Comparison of ENCODE assay signal across 1 cellular context in genomic region chr11:2130881-2131352, GRCh38.
TF ChIP-seq lines count a peak whose summit lies in the region.

No MANE protein-coding gene starts in this region.

TF ChIP-seq in HepG2, 621 proteins besides CTCF, POLR2A, EP300 and RAD21 (continued from another document and continues in another):
- TF ChIP-seq ZBTB37 (CRISPR knock-in tag; IDR thresholded peaks at IDR 0.05): no peak
- 0 out of 2 replicates have a peak, but pooled peaks have one; percentile 16 for TF ChIP-seq WIZ (CRISPR knock-in tag; IDR thresholded peaks at IDR 0.05)
- 0 out of 2 replicates have a peak, but pooled peaks have one; percentile 19 for TF ChIP-seq KDM2A (CRISPR knock-in tag; IDR thresholded peaks at IDR 0.05; ENCODE audit: borderline replicate concordance, low read depth)
- no peak for TF ChIP-seq PHF5A (CRISPR knock-in tag; IDR thresholded peaks at IDR 0.05; ENCODE audit: low read depth, unreplicated experiment)
- TF ChIP-seq ZNF615 (CRISPR knock-in tag; IDR thresholded peaks at IDR 0.05; ENCODE audit: borderline replicate concordance): no peak
- no peak for TF ChIP-seq DMAP1 (CRISPR knock-in tag; IDR thresholded peaks at IDR 0.05)
- 0 out of 2 replicates have a peak, but pooled peaks have one; percentile 23 for TF ChIP-seq ZNF317 (CRISPR knock-in tag; IDR thresholded peaks at IDR 0.05)
- no peak for TF ChIP-seq E2F2 (CRISPR knock-in tag; IDR thresholded peaks at IDR 0.05; ENCODE audit: borderline replicate concordance)
- no peak for TF ChIP-seq ARNTL (CRISPR knock-in tag; IDR thresholded peaks at IDR 0.05)
- TF ChIP-seq ZNF792 (CRISPR knock-in tag; IDR thresholded peaks at IDR 0.05): no peak; the same call in 1 of the 2 replicates
- TF ChIP-seq ZBTB7A (CRISPR knock-in tag; IDR thresholded peaks at IDR 0.05): no peak
- no peak for TF ChIP-seq NFE2 (CRISPR knock-in tag; IDR thresholded peaks at IDR 0.05)
- TF ChIP-seq ZNF580 (CRISPR knock-in tag; IDR thresholded peaks at IDR 0.05; ENCODE audit: borderline replicate concordance, low read depth): no peak
- TF ChIP-seq, protein P1, sequence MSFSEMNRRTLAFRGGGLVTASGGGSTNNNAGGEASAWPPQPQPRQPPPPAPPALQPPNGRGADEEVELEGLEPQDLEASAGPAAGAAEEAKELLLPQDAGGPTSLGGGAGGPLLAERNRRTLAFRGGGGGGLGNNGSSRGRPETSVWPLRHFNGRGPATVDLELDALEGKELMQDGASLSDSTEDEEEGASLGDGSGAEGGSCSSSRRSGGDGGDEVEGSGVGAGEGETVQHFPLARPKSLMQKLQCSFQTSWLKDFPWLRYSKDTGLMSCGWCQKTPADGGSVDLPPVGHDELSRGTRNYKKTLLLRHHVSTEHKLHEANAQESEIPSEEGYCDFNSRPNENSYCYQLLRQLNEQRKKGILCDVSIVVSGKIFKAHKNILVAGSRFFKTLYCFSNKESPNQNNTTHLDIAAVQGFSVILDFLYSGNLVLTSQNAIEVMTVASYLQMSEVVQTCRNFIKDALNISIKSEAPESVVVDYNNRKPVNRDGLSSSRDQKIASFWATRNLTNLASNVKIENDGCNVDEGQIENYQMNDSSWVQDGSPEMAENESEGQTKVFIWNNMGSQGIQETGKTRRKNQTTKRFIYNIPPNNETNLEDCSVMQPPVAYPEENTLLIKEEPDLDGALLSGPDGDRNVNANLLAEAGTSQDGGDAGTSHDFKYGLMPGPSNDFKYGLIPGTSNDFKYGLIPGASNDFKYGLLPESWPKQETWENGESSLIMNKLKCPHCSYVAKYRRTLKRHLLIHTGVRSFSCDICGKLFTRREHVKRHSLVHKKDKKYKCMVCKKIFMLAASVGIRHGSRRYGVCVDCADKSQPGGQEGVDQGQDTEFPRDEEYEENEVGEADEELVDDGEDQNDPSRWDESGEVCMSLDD (CRISPR knock-in tag; IDR thresholded peaks at IDR 0.05; ENCODE audit: borderline replicate concordance): no peak
- TF ChIP-seq MIXL1 (CRISPR knock-in tag; IDR thresholded peaks at IDR 0.05): no peak
- no peak for TF ChIP-seq SRF (IDR thresholded peaks at IDR 0.05; ENCODE audit: low read depth, low read length)
- TF ChIP-seq ZNF552 (CRISPR knock-in tag; IDR thresholded peaks at IDR 0.05; ENCODE audit: borderline replicate concordance): 0 out of 2 replicates have a peak, but pooled peaks have one; percentile 22
- TF ChIP-seq ZNF687 (CRISPR knock-in tag; IDR thresholded peaks at IDR 0.05): no peak
- peak; percentile 75 for TF ChIP-seq CCAR2 (optimal IDR thresholded peaks at IDR 0.05; ENCODE audit: low read depth, low read length)
- no peak; the same call in 1 of the 2 replicates for TF ChIP-seq ZNF83 (CRISPR knock-in tag; IDR thresholded peaks at IDR 0.05; ENCODE audit: borderline replicate concordance)
- TF ChIP-seq ZNF503 (CRISPR knock-in tag; IDR thresholded peaks at IDR 0.05): no peak
- TF ChIP-seq TERF1 (CRISPR knock-in tag; IDR thresholded peaks at IDR 0.05): peak; percentile 15
- TF ChIP-seq NKX3-1 (CRISPR knock-in tag; IDR thresholded peaks at IDR 0.05): no peak
- no peak for TF ChIP-seq RORA (CRISPR knock-in tag; IDR thresholded peaks at IDR 0.05)
- no peak for TF ChIP-seq ATRX (CRISPR knock-in tag; IDR thresholded peaks at IDR 0.05; ENCODE audit: borderline replicate concordance)
- no peak for TF ChIP-seq ADNP (CRISPR knock-in tag; IDR thresholded peaks at IDR 0.05)
- no peak for TF ChIP-seq ZNF207 (IDR thresholded peaks at IDR 0.05; ENCODE audit: borderline replicate concordance)
- TF ChIP-seq, protein P2, sequence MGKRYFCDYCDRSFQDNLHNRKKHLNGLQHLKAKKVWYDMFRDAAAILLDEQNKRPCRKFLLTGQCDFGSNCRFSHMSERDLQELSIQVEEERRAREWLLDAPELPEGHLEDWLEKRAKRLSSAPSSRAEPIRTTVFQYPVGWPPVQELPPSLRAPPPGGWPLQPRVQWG (CRISPR knock-in tag; IDR thresholded peaks at IDR 0.05; ENCODE audit: borderline replicate concordance, low read depth): no peak
- no peak for TF ChIP-seq TAF1 (CRISPR knock-in tag; IDR thresholded peaks at IDR 0.05)
- TF ChIP-seq ATF1 (CRISPR knock-in tag; IDR thresholded peaks at IDR 0.05): no peak
- TF ChIP-seq SCMH1 (CRISPR knock-in tag; IDR thresholded peaks at IDR 0.05; ENCODE audit: borderline replicate concordance): no peak
- TF ChIP-seq GATA4 (IDR thresholded peaks at IDR 0.05; ENCODE audit: borderline replicate concordance, low read depth): 0 out of 2 replicates have a peak, but pooled peaks have one; percentile 56
- TF ChIP-seq ZNF567 (CRISPR knock-in tag; IDR thresholded peaks at IDR 0.05; ENCODE audit: borderline replicate concordance): no peak
- no peak for TF ChIP-seq ETV6 (CRISPR knock-in tag; conservative IDR thresholded peaks at IDR 0.05)
- peak; percentile 62; the same call in 1 of the 2 replicates for TF ChIP-seq TMF1 (CRISPR knock-in tag; IDR thresholded peaks at IDR 0.05; ENCODE audit: low read depth)
- TF ChIP-seq IKZF4 (CRISPR knock-in tag; IDR thresholded peaks at IDR 0.05; ENCODE audit: borderline replicate concordance, low read depth, not compliant biosample characterization): no peak
- TF ChIP-seq PREB (CRISPR knock-in tag; IDR thresholded peaks at IDR 0.05): no peak
- TF ChIP-seq HNRNPK (IDR thresholded peaks at IDR 0.05; ENCODE audit: low read depth, low read length, poor library complexity, severe bottlenecking): no peak
- TF ChIP-seq LRRFIP1 (CRISPR knock-in tag; conservative IDR thresholded peaks at IDR 0.05): no peak
- no peak; the same call in 1 of the 2 replicates for TF ChIP-seq RBFOX2 (IDR thresholded peaks at IDR 0.05; ENCODE audit: low read depth, low read length)
- no peak for TF ChIP-seq ZNF296 (CRISPR knock-in tag; conservative IDR thresholded peaks at IDR 0.05)
- no peak for TF ChIP-seq ZNF121 (CRISPR knock-in tag; IDR thresholded peaks at IDR 0.05)
- no peak for TF ChIP-seq ZEB1 (IDR thresholded peaks at IDR 0.05; ENCODE audit: insufficient replicate concordance, low read depth)
- TF ChIP-seq MXD1 (CRISPR knock-in tag; IDR thresholded peaks at IDR 0.05): no peak
- no peak for TF ChIP-seq ETS1 (CRISPR knock-in tag; IDR thresholded peaks at IDR 0.05)
